In the genomic region with DNA sequence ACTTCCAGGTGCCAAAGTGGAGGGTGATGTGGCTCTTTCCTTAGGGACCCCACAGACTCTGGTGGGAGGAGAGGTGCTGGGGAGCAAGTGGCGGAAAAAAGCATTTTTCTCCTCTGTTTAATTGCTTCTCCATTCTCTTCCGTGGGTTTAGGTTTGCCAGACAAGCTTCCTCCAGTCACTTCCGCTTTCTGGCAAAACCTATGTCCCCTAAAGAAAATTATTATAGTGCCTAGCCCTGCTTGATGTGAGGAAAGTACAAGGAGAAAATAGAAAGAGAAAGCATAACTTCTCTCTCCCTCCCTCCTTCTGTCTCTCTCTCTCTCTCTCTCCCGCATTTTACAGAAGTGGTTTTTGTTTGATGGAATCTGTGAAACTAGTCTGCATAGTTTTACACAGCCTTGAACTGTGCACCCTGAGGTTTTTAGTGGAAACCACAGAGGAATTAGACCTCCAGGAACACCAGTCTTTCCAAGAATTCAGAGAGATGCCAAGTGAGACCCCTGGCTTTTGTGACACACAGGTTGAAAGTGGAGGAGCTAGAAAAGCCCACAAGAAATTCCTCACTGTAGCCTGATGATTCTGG, we compare ENCODE assay signal across 1 cellular context.
TF ChIP-seq lines count a peak whose summit lies in the region.

No MANE protein-coding gene starts in this region.

TF ChIP-seq in GM23338, 12 proteins besides CTCF, POLR2A, EP300 and RAD21 (continued from another document):
- TF ChIP-seq, protein P1, sequence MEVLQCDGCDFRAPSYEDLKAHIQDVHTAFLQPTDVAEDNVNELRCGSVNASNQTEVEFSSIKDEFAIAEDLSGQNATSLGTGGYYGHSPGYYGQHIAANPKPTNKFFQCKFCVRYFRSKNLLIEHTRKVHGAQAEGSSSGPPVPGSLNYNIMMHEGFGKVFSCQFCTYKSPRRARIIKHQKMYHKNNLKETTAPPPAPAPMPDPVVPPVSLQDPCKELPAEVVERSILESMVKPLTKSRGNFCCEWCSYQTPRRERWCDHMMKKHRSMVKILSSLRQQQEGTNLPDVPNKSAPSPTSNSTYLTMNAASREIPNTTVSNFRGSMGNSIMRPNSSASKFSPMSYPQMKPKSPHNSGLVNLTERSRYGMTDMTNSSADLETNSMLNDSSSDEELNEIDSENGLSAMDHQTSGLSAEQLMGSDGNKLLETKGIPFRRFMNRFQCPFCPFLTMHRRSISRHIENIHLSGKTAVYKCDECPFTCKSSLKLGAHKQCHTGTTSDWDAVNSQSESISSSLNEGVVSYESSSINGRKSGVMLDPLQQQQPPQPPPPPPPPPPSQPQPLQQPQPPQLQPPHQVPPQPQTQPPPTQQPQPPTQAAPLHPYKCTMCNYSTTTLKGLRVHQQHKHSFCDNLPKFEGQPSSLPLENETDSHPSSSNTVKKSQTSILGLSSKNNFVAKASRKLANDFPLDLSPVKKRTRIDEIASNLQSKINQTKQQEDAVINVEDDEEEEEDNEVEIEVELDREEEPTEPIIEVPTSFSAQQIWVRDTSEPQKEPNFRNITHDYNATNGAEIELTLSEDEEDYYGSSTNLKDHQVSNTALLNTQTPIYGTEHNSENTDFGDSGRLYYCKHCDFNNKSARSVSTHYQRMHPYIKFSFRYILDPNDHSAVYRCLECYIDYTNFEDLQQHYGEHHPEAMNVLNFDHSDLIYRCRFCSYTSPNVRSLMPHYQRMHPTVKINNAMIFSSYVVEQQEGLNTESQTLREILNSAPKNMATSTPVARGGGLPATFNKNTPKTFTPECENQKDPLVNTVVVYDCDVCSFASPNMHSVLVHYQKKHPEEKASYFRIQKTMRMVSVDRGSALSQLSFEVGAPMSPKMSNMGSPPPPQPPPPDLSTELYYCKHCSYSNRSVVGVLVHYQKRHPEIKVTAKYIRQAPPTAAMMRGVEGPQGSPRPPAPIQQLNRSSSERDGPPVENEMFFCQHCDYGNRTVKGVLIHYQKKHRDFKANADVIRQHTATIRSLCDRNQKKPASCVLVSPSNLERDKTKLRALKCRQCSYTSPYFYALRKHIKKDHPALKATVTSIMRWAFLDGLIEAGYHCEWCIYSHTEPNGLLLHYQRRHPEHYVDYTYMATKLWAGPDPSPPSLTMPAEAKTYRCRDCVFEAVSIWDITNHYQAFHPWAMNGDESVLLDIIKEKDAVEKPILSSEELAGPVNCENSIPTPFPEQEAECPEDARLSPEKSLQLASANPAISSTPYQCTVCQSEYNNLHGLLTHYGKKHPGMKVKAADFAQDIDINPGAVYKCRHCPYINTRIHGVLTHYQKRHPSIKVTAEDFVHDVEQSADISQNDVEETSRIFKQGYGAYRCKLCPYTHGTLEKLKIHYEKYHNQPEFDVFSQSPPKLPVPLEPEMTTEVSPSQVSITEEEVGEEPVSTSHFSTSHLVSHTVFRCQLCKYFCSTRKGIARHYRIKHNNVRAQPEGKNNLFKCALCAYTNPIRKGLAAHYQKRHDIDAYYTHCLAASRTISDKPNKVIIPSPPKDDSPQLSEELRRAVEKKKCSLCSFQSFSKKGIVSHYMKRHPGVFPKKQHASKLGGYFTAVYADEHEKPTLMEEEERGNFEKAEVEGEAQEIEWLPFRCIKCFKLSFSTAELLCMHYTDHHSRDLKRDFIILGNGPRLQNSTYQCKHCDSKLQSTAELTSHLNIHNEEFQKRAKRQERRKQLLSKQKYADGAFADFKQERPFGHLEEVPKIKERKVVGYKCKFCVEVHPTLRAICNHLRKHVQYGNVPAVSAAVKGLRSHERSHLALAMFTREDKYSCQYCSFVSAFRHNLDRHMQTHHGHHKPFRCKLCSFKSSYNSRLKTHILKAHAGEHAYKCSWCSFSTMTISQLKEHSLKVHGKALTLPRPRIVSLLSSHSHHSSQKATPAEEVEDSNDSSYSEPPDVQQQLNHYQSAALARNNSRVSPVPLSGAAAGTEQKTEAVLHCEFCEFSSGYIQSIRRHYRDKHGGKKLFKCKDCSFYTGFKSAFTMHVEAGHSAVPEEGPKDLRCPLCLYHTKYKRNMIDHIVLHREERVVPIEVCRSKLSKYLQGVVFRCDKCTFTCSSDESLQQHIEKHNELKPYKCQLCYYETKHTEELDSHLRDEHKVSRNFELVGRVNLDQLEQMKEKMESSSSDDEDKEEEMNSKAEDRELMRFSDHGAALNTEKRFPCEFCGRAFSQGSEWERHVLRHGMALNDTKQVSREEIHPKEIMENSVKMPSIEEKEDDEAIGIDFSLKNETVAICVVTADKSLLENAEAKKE (CRISPR knock-in tag; IDR thresholded peaks at IDR 0.05), result no peak
- TF ChIP-seq POLR2AphosphoS5 (IDR thresholded peaks at IDR 0.05; ENCODE audit: low read depth) (no peak), NANOG (IDR thresholded peaks at IDR 0.05; ENCODE audit: borderline replicate concordance) (no peak), EZH2phosphoT487 (IDR thresholded peaks at IDR 0.05; ENCODE audit: unreplicated experiment) (no peak), ZNF114 (CRISPR knock-in tag; IDR thresholded peaks at IDR 0.05) (no peak), JUNB (IDR thresholded peaks at IDR 0.05; ENCODE audit: unreplicated experiment) (no peak)
- TF ChIP-seq, protein P2, sequence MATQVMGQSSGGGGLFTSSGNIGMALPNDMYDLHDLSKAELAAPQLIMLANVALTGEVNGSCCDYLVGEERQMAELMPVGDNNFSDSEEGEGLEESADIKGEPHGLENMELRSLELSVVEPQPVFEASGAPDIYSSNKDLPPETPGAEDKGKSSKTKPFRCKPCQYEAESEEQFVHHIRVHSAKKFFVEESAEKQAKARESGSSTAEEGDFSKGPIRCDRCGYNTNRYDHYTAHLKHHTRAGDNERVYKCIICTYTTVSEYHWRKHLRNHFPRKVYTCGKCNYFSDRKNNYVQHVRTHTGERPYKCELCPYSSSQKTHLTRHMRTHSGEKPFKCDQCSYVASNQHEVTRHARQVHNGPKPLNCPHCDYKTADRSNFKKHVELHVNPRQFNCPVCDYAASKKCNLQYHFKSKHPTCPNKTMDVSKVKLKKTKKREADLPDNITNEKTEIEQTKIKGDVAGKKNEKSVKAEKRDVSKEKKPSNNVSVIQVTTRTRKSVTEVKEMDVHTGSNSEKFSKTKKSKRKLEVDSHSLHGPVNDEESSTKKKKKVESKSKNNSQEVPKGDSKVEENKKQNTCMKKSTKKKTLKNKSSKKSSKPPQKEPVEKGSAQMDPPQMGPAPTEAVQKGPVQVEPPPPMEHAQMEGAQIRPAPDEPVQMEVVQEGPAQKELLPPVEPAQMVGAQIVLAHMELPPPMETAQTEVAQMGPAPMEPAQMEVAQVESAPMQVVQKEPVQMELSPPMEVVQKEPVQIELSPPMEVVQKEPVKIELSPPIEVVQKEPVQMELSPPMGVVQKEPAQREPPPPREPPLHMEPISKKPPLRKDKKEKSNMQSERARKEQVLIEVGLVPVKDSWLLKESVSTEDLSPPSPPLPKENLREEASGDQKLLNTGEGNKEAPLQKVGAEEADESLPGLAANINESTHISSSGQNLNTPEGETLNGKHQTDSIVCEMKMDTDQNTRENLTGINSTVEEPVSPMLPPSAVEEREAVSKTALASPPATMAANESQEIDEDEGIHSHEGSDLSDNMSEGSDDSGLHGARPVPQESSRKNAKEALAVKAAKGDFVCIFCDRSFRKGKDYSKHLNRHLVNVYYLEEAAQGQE (IDR thresholded peaks at IDR 0.05; ENCODE audit: unreplicated experiment), result no peak
